Comparison of ENCODE assay signal across 28 cellular contexts in the genomic region with DNA sequence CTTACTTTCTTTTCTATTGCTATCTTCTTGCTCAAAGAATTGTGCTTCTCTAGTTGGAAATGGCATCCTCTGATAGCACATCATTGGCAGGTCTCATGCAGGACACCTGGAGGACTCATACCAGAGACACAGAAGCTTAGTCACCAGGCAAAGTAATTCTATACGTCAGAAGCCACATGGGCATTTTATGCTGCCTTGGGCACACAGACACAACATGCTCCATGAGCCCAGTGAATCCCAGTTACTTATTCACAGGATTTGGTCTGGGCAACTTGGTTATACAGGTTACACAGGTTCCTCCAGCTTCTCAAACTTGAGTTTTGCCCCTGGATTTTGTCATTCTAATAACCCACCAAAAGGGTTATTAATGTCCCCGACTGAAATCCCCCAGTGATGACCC. TPM values are rescaled to one million over a fixed set of nuclear protein-coding genes. Genes with fewer than 3 reads are reported as not detected.
DNase-seq lines count a peak whose midpoint lies in the region; ATAC-seq and TF ChIP-seq lines count a peak whose summit lies in the region.
"Had no signal": no experiment of that assay in that cellular context is flagged by ENCODE, and none has a peak within 500 bp of the region (broad histone marks: within the 10 kb centered on the region; RNA-seq: fewer than 3 reads in every experiment).

No MANE protein-coding gene starts in this region.

- DNase-seq in NCI-H2107 treated with DMSO at 0.1 percent for 48 hours (lab: John Stamatoyannopoulos, UW; ENCODE audit: unreplicated experiment) (peak; percentile 44), NCI-H2107 (lab: John Stamatoyannopoulos, UW) (no peak), kidney tubule cell (ENCODE audit: low spot score) (peak; percentile 93), foreskin melanocyte (no peak)
- no peak for DNase-seq in activated CD4-positive, alpha-beta T cell treated with anti-CD3 and anti-CD28 coated beads for 4 hours
- DNase-seq in stimulated activated effector memory CD8-positive, alpha-beta T cell treated with anti-CD3 and anti-CD28 coated beads, Interleukin-12 subunit alpha, Interleukin-12 subunit beta, amount 100 ng/mL, for 72 hours (ENCODE audit: low spot score in 2 of 2) = no peak
- DNase-seq: activated T-cell treated with anti-CD3 and anti-CD28 coated beads, Interleukin-2, amount 50 U/mL, for 1 hour; adrenal gland; CD8-positive, alpha-beta memory T cell; GOT3; NCI-H1105 treated with DMSO at 0.1 percent for 48 hours; NCI-H2081; NCI-H524 treated with DMSO at 0.1 percent for 48 hours; SHP77 treated with DMSO at 0.1 percent for 48 hours; stimulated activated CD4-positive, alpha-beta T cell treated with anti-CD3 and anti-CD28 coated beads, Interleukin-2, amount 100 ng/mL, for 24 hours; SW 1271; testis had no signal

- H3K36me3 ChIP-seq in urinary bladder (ENCODE audit: insufficient read depth) = no peaks in the 10 kb centered on the region
- H3K36me3 ChIP-seq: adrenal gland had no signal

- H3K4me1 Mint-ChIP-seq in stimulated activated effector memory CD8-positive, alpha-beta T cell treated with anti-CD3 and anti-CD28 coated beads, Interleukin-12 subunit alpha, Interleukin-12 subunit beta, amount 100 ng/mL, for 72 hours = no peaks in the 10 kb centered on the region
- H3K4me1 Mint-ChIP-seq: CD8-positive, alpha-beta memory T cell had no signal

- no peak overlapping the region for H3K4me3 Mint-ChIP-seq in stimulated activated effector memory CD8-positive, alpha-beta T cell treated with anti-CD3 and anti-CD28 coated beads, Interleukin-12 subunit alpha, Interleukin-12 subunit beta, amount 100 ng/mL, for 72 hours
- H3K4me3 Mint-ChIP-seq: CD8-positive, alpha-beta memory T cell; stimulated activated memory B cell treated with anti-CD40 and anti-IgM and Interleukin-4, amounts not matched to agents 10 μg/mL and 1 μg/mL and 100 μg/mL, for 72 hours had no signal

- no peaks in the 10 kb centered on the region for H3K36me3 Mint-ChIP-seq in stimulated activated effector memory CD8-positive, alpha-beta T cell treated with anti-CD3 and anti-CD28 coated beads, Interleukin-12 subunit alpha, Interleukin-12 subunit beta, amount 100 ng/mL, for 72 hours
- H3K36me3 Mint-ChIP-seq: CD8-positive, alpha-beta memory T cell had no signal

- no peak overlapping the region for H3K4me3 ChIP-seq in urinary bladder (ENCODE audit: low read depth, low read length)
- H3K4me3 ChIP-seq: adrenal gland, coronary artery, lung, skin epidermis, testis had no signal

- no peak for TF ChIP-seq CTCF in VCaP (conservative IDR thresholded peaks at IDR 0.05)

- H3K27ac ChIP-seq in VCaP = peak overlapping the region; percentile 60
- H3K27ac ChIP-seq in urinary bladder (ENCODE audit: low read depth) = peak overlapping the region; percentile 32
- H3K27ac ChIP-seq: 22Rv1, adrenal gland, coronary artery, HL-60, skin epidermis, testis had no signal

- H3K27ac Mint-ChIP-seq in stimulated activated effector memory CD8-positive, alpha-beta T cell treated with anti-CD3 and anti-CD28 coated beads, Interleukin-12 subunit alpha, Interleukin-12 subunit beta, amount 100 ng/mL, for 72 hours = no peak overlapping the region
- H3K27ac Mint-ChIP-seq: CD8-positive, alpha-beta memory T cell; stimulated activated memory B cell treated with anti-CD40 and anti-IgM and Interleukin-4, amounts not matched to agents 10 μg/mL and 1 μg/mL and 100 μg/mL, for 72 hours had no signal

- WGBS in urinary bladder = 86% methylated on average over 2 of the region's 2 CpGs

- H3K9me3 Mint-ChIP-seq in stimulated activated effector memory CD8-positive, alpha-beta T cell treated with anti-CD3 and anti-CD28 coated beads, Interleukin-12 subunit alpha, Interleukin-12 subunit beta, amount 100 ng/mL, for 72 hours = peaks cover 4% of the 10 kb centered on the region
- H3K9me3 Mint-ChIP-seq: CD8-positive, alpha-beta memory T cell; stimulated activated memory B cell treated with anti-CD40 and anti-IgM and Interleukin-4, amounts not matched to agents 10 μg/mL and 1 μg/mL and 100 μg/mL, for 72 hours had no signal

- ATAC-seq in stimulated activated effector memory CD8-positive, alpha-beta T cell treated with anti-CD3 and anti-CD28 coated beads, Interleukin-12 subunit alpha, Interleukin-12 subunit beta, amount 100 ng/mL, for 72 hours = no peak
- ATAC-seq: activated CD4-positive, CD25-positive, alpha-beta regulatory T cell treated with anti-CD3 and anti-CD28 coated beads, Interleukin-2, amount 50 U/mL, for 24 hours; stimulated activated memory B cell treated with anti-CD40 and anti-IgM and Interleukin-4, amounts not matched to agents 10 μg/mL and 1 μg/mL and 100 μg/mL, for 72 hours had no signal

- H3K4me1 ChIP-seq in urinary bladder (ENCODE audit: insufficient read depth) = no peaks in the 10 kb centered on the region
- H3K4me1 ChIP-seq: adrenal gland, testis had no signal

RNA-seq across cellular contexts. Expression of gene RASSF6, which starts 7.1 kb away (rescaled TPM):
- 14.8 TPM for total RNA-seq in urinary bladder
- polyA plus RNA-seq in urinary bladder = 2.7 TPM
- total RNA-seq: CD8-positive, alpha-beta memory T cell; Daoy; myocyte had no signal
- polyA plus RNA-seq: CD8-positive, alpha-beta memory T cell had no signal

Comparison
In these comparisons a context has a peak if more than half of its experiments do, and no peak if none do; other contexts are left out.
1. DNase-seq: peak in NCI-H2107 treated with DMSO at 0.1 percent for 48 hours (single experiment) and kidney tubule cell (single experiment); none in NCI-H2107 (single experiment), activated CD4-positive, alpha-beta T cell treated with anti-CD3 and anti-CD28 coated beads for 4 hours (0 of 2), foreskin melanocyte (single experiment) and stimulated activated effector memory CD8-positive, alpha-beta T cell treated with anti-CD3 and anti-CD28 coated beads, Interleukin-12 subunit alpha, Interleukin-12 subunit beta, amount 100 ng/mL, for 72 hours (0 of 2).